Comparison of ENCODE assay signal across 1 cellular context in the genomic region with DNA sequence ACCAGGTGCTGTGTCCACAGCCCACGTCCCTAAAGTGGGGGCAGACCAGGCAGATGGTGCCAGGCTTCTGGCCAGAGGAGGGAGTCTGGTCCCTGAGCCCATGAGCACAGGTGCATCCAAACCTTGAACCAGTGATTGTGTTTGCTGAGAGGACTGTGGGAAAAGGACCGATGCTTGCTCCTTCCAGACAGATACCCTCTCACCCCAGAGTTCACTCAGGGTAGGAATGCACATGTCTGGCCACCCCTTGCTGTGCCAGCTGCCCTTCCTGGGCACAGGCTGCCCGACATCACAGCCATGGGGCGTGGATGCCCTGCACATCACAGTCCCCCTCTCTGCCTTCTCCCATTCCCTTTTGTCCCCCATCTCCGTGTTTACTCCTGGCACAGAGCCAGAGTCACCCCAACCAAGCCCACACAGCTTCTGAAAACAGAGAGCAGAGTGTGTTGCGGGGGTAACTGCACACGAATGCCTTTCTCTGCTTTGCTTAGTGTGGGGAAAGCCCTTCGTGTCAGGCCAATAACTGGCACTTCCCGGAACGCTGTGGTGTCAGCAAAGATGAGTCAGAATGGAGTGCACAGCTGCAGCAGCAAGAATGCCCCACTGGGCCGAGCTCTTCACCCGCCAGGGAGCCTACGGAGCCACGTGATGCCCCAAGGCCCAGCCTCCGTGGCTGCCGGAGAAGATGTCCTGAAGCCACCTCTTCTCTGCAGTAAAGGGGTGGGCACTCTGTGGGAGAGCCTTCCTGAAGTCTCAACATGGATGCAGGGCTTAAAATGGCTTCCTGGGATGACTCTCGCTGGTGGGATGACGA.
A peak's percentile ranks its signal among the peaks of the same experiment; 100 is the strongest.
TF ChIP-seq lines count a peak whose summit lies in the region.

No MANE protein-coding gene starts in this region.

TF ChIP-seq in K562, 482 proteins besides CTCF, POLR2A, EP300 and RAD21 (continued from another document):
- TF ChIP-seq, protein P1, sequence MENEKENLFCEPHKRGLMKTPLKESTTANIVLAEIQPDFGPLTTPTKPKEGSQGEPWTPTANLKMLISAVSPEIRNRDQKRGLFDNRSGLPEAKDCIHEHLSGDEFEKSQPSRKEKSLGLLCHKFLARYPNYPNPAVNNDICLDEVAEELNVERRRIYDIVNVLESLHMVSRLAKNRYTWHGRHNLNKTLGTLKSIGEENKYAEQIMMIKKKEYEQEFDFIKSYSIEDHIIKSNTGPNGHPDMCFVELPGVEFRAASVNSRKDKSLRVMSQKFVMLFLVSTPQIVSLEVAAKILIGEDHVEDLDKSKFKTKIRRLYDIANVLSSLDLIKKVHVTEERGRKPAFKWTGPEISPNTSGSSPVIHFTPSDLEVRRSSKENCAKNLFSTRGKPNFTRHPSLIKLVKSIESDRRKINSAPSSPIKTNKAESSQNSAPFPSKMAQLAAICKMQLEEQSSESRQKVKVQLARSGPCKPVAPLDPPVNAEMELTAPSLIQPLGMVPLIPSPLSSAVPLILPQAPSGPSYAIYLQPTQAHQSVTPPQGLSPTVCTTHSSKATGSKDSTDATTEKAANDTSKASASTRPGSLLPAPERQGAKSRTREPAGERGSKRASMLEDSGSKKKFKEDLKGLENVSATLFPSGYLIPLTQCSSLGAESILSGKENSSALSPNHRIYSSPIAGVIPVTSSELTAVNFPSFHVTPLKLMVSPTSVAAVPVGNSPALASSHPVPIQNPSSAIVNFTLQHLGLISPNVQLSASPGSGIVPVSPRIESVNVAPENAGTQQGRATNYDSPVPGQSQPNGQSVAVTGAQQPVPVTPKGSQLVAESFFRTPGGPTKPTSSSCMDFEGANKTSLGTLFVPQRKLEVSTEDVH (IDR thresholded peaks at IDR 0.05; ENCODE audit: low read depth, partially characterized antibody): no peak
- TF ChIP-seq FOSL1 (tag; conservative IDR thresholded peaks at IDR 0.05): peak; percentile 63; the same call in 1 of the 2 replicates
- no peak for TF ChIP-seq HDAC2 (IDR thresholded peaks at IDR 0.05)
- TF ChIP-seq COPS2 (conservative IDR thresholded peaks at IDR 0.05): no peak
- TF ChIP-seq PRPF4 (IDR thresholded peaks at IDR 0.05; ENCODE audit: insufficient read depth, low read depth, low read length, poor library complexity, severe bottlenecking): no peak
- TF ChIP-seq POLR2G (IDR thresholded peaks at IDR 0.05; ENCODE audit: low read depth, low read length): peak; percentile 16; the same call in 1 of the 2 replicates
- TF ChIP-seq NFIX (CRISPR knock-in tag; IDR thresholded peaks at IDR 0.05; ENCODE audit: low read depth): peak; percentile 19; the same call in 1 of the 2 replicates
- peak; percentile 89 for TF ChIP-seq NFIC (IDR thresholded peaks at IDR 0.05)
- peak in 1 of 3 experiments; percentile 20 for TF ChIP-seq YY1 (IDR thresholded peaks at IDR 0.05; ENCODE audit: borderline replicate concordance in 1 of 3, control insufficient read depth in 1 of 3, extremely low read depth in 1 of 3, insufficient read depth in 3 of 3, insufficient read length in 1 of 3, insufficient replicate concordance in 2 of 3, low read depth in 1 of 3, low read length in 2 of 3)
- 0 out of 2 replicates have a peak, but pooled peaks have one; percentile 10 for TF ChIP-seq STAG1 (CRISPR knock-in tag; IDR thresholded peaks at IDR 0.05; ENCODE audit: borderline replicate concordance)
